In the genomic region with DNA sequence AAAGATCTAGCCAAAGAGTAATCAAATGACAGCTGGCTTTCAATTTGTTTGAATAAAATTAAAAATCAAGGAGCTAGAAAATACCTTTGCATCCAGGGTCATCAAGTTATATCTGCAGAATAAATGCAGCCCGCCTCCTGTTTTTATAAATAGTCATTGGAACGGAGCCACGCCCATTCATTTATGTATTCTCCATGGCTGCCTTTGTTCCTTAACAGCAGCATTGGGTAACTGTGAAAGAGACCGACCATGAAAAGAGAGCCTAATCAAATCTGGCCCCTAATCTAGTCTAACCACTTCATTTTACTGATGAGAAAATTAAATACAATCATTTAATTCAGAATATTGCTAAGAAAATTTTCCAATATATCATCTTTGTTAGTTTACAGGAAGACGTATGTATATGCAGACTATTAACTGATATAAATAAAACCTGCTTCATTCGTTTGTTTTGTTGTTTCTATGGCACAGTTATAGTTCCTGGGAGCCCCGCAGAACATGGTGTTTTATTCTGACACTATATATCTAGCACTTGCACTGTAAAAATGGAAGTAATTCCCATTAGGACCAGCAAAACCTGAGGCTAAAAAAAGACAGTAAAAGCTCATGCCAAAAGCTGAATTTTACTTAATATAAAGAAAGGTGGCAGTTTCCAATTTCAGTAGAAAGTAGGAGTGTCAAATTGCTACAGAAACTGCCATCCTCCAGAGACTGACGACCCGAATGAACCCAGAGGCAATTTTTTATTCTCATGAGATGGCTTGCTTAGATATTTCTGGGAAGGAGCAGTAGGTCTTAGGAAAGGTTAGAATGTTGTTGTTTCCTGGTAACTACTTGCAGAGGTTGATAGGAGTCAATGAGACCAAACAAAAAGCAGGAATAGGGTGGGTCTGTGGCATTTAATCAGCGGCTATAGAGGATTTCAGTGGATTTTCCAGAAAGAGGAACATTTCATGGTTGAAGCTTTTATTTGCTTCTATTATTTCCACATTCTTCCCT, we compare ENCODE assay signal across 1 cellular context.
TF ChIP-seq lines count a peak whose summit lies in the region.

No MANE protein-coding gene starts in this region.

TF ChIP-seq in K562, 482 proteins besides CTCF, POLR2A, EP300 and RAD21:
- TF ChIP-seq TCF7L2 (IDR thresholded peaks at IDR 0.05; ENCODE audit: low read depth, low read length) (no peak), TAL1 (IDR thresholded peaks at IDR 0.05) (no peak), TOE1 (IDR thresholded peaks at IDR 0.05; ENCODE audit: borderline replicate concordance) (no peak), TOE1 (CRISPR knock-in tag; IDR thresholded peaks at IDR 0.05; ENCODE audit: borderline replicate concordance, low read depth) (no peak), EWSR1 (IDR thresholded peaks at IDR 0.05; ENCODE audit: borderline replicate concordance, low read depth, partially characterized antibody) (no peak), ADNP (tag; IDR thresholded peaks at IDR 0.05) (no peak)
